Comparison of ENCODE assay signal across 33 cellular contexts in the genomic region with DNA sequence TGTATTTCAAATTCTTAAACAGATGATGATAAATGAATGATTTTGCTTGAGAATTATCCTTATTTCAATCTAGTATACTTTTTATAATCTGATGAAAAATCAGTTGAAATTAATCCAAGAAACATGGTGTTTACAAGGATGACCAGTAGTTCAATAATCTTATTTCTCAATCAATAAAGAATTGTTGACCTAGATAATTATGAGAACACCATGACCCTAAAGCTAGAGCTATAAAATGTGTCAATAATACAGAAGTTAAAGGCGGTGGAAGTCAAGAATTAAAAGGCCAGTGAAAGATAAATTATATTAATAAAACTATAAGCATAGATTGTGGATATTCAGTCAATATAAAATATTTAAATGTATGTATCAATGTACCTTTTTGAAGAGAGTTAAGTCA.
"Had no signal": no experiment of that assay in that cellular context is flagged by ENCODE, and none has a peak within 500 bp of the region (broad histone marks: within the 10 kb centered on the region; RNA-seq: fewer than 3 reads in every experiment).

No MANE protein-coding gene starts in this region.

- H3K27me3 ChIP-seq: MG63 had no signal

- DNase-seq: Karpas-422, Kasumi-1, MG63, MM.1S, MV-4-11, NCI-H1048, NCI-H1092, NCI-H1092 treated with DMSO at 0.1 percent for 48 hours, NCI-H1105, NCI-H1105 treated with DMSO at 0.1 percent for 48 hours, NCI-H1417 treated with DMSO at 0.1 percent for 48 hours, NCI-H1436, NCI-H1436 treated with DMSO at 0.1 percent for 48 hours, NCI-H1694, NCI-H1694 treated with DMSO at 0.1 percent for 48 hours, NCI-H187, NCI-H187 treated with DMSO at 0.1 percent for 48 hours, NCI-H1930, NCI-H2029, NCI-H2029 treated with DMSO at 0.1 percent for 48 hours, NCI-H2081, NCI-H2081 treated with DMSO at 0.1 percent for 48 hours, NCI-H2107, NCI-H2171, NCI-H2171 treated with DMSO at 0.1 percent for 48 hours, NCI-H2227 treated with DMSO at 0.1 percent for 48 hours, NCI-H226, NCI-H345, NCI-H446, NCI-H446 treated with DMSO at 0.1 percent for 48 hours, NCI-H510A, NCI-H510A treated with DMSO at 0.1 percent for 48 hours had no signal

- H3K4me3 ChIP-seq: MG63 had no signal

- H3K27ac ChIP-seq: KMS-11 had no signal

- H3K36me3 ChIP-seq: MG63 had no signal

- H3K9me3 ChIP-seq: MG63 had no signal
